In genomic region chr22:32080904-32081303, GRCh38 we compare ENCODE assay signal across 8 cellular contexts. TPM values are rescaled to one million over a fixed set of nuclear protein-coding genes. Genes with fewer than 3 reads are reported as not detected.
DNase-seq lines count a peak whose midpoint lies in the region; ATAC-seq, FAIRE-seq and TF ChIP-seq lines count a peak whose summit lies in the region.

No MANE protein-coding gene starts in this region.

- TF ChIP-seq EP300 in gastroesophageal sphincter (IDR thresholded peaks at IDR 0.05), result no peak

- H3K9me3 ChIP-seq in adrenal gland (replicated peaks in 1 of 3), result no peaks in the 10 kb centered on the region
- no peaks in the 10 kb centered on the region for H3K9me3 ChIP-seq in gastroesophageal sphincter

- H3K4me3 ChIP-seq in adrenal gland (no peak overlapping the region), gastroesophageal sphincter (no peak overlapping the region)

- FAIRE-seq in GM12892 (lab: Jason Lieb, UNC), result no peak

- TF ChIP-seq POLR2A in GM12892 (IDR thresholded peaks at IDR 0.05; ENCODE audit: low read depth, low read length) (no peak), adrenal gland (IDR thresholded peaks at IDR 0.05) (no peak), gastroesophageal sphincter (IDR thresholded peaks at IDR 0.05) (no peak)

- H3K27ac ChIP-seq in C4-2B, result no peak overlapping the region
- H3K27ac ChIP-seq in adrenal gland, result no peak overlapping the region
- no peak overlapping the region for H3K27ac ChIP-seq in gastroesophageal sphincter

- no peak for ATAC-seq in gastroesophageal sphincter

- TF ChIP-seq CTCF in C4-2B (conservative IDR thresholded peaks at IDR 0.05) (peak; percentile 87), adrenal gland (IDR thresholded peaks at IDR 0.05) (peak; percentile 50 to 79 (median 74)), gastroesophageal sphincter (IDR thresholded peaks at IDR 0.05) (peak in 1 of 4 experiments; percentile 31)

- intact Hi-C loops in adrenal gland (cut with DNase I), result loop anchor here in 1 of 2 donors (2.0 kb wide), 1 partner anchor 104 kb away; no protein-coding TSS in a partner anchor

- H3K27me3 ChIP-seq in adrenal gland (no peaks in the 10 kb centered on the region), gastroesophageal sphincter (peaks cover 18% of the 10 kb centered on the region)

- H3K4me1 ChIP-seq in adrenal gland (replicated peaks in 1 of 2) (peaks cover 0 to 8% of the 10 kb centered on the region in 2 donors), gastroesophageal sphincter (no peaks in the 10 kb centered on the region)

- DNase-seq in GM12892 (ENCODE audit: insufficient read length), result peak; percentile 6
- peak; percentile 13 for DNase-seq in NCI-H2196 treated with DMSO at 0.1 percent for 48 hours (lab: John Stamatoyannopoulos, UW; ENCODE audit: unreplicated experiment)
- DNase-seq in adrenal gland, result peak; percentile 19 to 66 (median 45)
- peak; percentile 33 for DNase-seq in iPS DF 4.7 (ENCODE audit: extremely low read depth, low spot score)
- peak in 2 of 3 experiments; percentile 9 to 10 for DNase-seq in stimulated activated CD4-positive, alpha-beta T cell treated with anti-CD3 and anti-CD28 coated beads, TNF-alpha, amount 100 ng/mL, for 24 hours (ENCODE audit: low read depth in 3 of 3)
- no peak for DNase-seq in GF-D8 (lab: John Stamatoyannopoulos, UW)

- H3K36me3 ChIP-seq in adrenal gland (replicated peaks in 1 of 2) (no peaks in the 10 kb centered on the region), gastroesophageal sphincter (no peaks in the 10 kb centered on the region)

- WGBS in adrenal gland, 4 donors, result 86 to 96% (median 91%) methylated on average over 4 of the region's 4 CpGs
- WGBS in gastroesophageal sphincter (ENCODE audit: low coverage in 1 of 2), 2 donors, result 72% methylated on average over 4 of the region's 4 CpGs; no CpG with 5 or more reads in 1 of the 2 donors

RNA-seq across cellular contexts. Expression of gene SLC5A1, which starts 37.8 kb away (rescaled TPM):
- polyA plus RNA-seq in GM12892 (2012; ENCODE audit: missing spikeins), result not detected
- total RNA-seq in adrenal gland, result under 1 TPM in 1 of 8 donors, not detected in 7; 0.04 TPM
- under 1 TPM in 1 of 3 donors, not detected in 2; under 0.01 TPM for polyA plus RNA-seq in adrenal gland
- 1 to 10 TPM in 1 of 4 donors, under 1 TPM in 1, not detected in 2; 0.16 to 1.2 TPM for total RNA-seq in gastroesophageal sphincter
